ENCODE assay signal across 1 cellular context in genomic region chr10:114779803-114780609, GRCh38.
TF ChIP-seq lines count a peak whose summit lies in the region.

No MANE protein-coding gene starts in this region.

TF ChIP-seq in HCT116, 20 proteins besides CTCF, POLR2A, EP300 and RAD21 (continued from another document):
- TF ChIP-seq MAX (IDR thresholded peaks at IDR 0.05) (peak; percentile 59), EZH2phosphoT487 (IDR thresholded peaks at IDR 0.05; ENCODE audit: borderline replicate concordance) (no peak), ATF3 (IDR thresholded peaks at IDR 0.05) (peak; percentile 56; the same call in 1 of the 2 replicates), EZH2 (IDR thresholded peaks at IDR 0.05) (no peak), ELF1 (IDR thresholded peaks at IDR 0.05; ENCODE audit: borderline replicate concordance, low read depth) (no peak), CBX3 (IDR thresholded peaks at IDR 0.05; ENCODE audit: low read depth) (peak; percentile 77; the same call in 1 of the 2 replicates), ZBTB33 (IDR thresholded peaks at IDR 0.05; ENCODE audit: extremely low read depth, insufficient replicate concordance, low read length) (peak; percentile 18), SRF (IDR thresholded peaks at IDR 0.05; ENCODE audit: low read depth) (peak; percentile 62; the same call in 1 of the 2 replicates), ZFX (IDR thresholded peaks at IDR 0.05) (no peak), SP1 (IDR thresholded peaks at IDR 0.05; ENCODE audit: low read depth) (peak; percentile 93), ZNF274 (IDR thresholded peaks at IDR 0.05; ENCODE audit: low read depth, low read length) (no peak), TCF7L2 (IDR thresholded peaks at IDR 0.05; ENCODE audit: borderline replicate concordance, extremely low read depth, insufficient read depth, insufficient read length) (peak; percentile 76), YY1 (IDR thresholded peaks at IDR 0.05; ENCODE audit: extremely low read depth, insufficient replicate concordance, low read depth, low read length) (peak; percentile 33), SIN3A (IDR thresholded peaks at IDR 0.05; ENCODE audit: low read depth) (peak; percentile 52; the same call in 1 of the 2 replicates), CEBPB (IDR thresholded peaks at IDR 0.05; ENCODE audit: low read depth) (peak; percentile 95), POLR2AphosphoS5 (IDR thresholded peaks at IDR 0.05; ENCODE audit: low read depth, low read length) (peak; percentile 47; the same call in 1 of the 2 replicates), EGR1 (IDR thresholded peaks at IDR 0.05; ENCODE audit: low read depth) (no peak), JUND (IDR thresholded peaks at IDR 0.05) (peak; percentile 95)
